Comparison of ENCODE assay signal across 8 cellular contexts in the genomic region with DNA sequence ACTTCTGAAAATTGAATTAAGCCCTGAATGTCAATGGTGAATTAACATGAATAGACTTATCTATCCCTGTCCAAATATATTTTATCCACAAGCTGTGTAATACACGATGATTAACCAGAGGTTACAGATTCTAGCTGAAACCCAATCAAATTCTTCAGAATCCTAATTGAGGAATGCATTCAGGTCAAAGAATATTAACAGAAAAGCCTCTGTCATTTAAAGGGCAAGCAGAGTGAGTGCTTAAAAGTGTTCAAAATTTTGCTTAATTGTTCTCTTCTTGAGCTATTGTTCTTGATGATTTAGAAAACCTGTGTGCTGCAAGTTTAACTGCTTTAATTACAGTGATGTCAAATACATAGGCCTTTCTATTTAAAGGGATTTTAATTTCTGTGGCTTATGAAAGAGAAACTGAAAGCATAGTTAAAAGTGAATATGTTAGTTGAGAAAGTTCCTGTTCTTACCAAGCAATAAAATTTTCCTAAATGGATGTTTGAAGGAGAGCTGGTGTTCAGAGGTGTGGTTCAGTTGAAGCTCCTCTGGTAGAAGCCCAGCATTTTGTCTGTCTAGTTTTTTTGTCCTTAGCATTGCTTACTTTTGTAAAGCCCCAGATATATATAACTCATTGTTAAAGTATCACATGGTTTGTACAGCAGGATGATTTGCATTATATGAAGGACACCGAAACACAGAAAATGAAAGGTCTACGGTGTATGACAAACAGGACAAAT.
A peak's percentile ranks its signal among the peaks of the same experiment; 100 is the strongest.
DNase-seq lines count a peak whose midpoint lies in the region; ATAC-seq and TF ChIP-seq lines count a peak whose summit lies in the region.

No MANE protein-coding gene starts in this region.

- H3K36me3 ChIP-seq in heart left ventricle (no peaks in the 10 kb centered on the region), adrenal gland (replicated peaks in 1 of 2) (no peaks in the 10 kb centered on the region), neutrophil (no peaks in the 10 kb centered on the region)

- H3K4me3 ChIP-seq in heart left ventricle, result peak overlapping the region in 7 of 12 donors; percentile 19 to 45 (median 37)
- H3K4me3 ChIP-seq in adrenal gland, result peak overlapping the region in 2 of 4 donors; percentile 3 to 36
- peak overlapping the region in 1 of 2 experiments; percentile 31 for H3K4me3 ChIP-seq in neutrophil (ENCODE audit: low read depth in 1 of 2, low read length in 1 of 2)

- TF ChIP-seq CTCF in heart left ventricle (IDR thresholded peaks at IDR 0.05), result no peak
- TF ChIP-seq CTCF in adrenal gland (IDR thresholded peaks at IDR 0.05), result no peak
- TF ChIP-seq CTCF in neutrophil (IDR thresholded peaks at IDR 0.05), result no peak

- ATAC-seq in heart left ventricle (peak in 1 of 4 donors; percentile 59), HG03135 (IDR thresholded peaks at IDR 0.05; ENCODE audit: unreplicated experiment) (peak; percentile 85)

- peaks cover 0 to 23% (median 6%) of the 10 kb centered on the region in 12 donors for H3K4me1 ChIP-seq in heart left ventricle
- peaks cover 0 to 19% of the 10 kb centered on the region in 2 donors for H3K4me1 ChIP-seq in adrenal gland (replicated peaks in 1 of 2)
- H3K4me1 ChIP-seq in neutrophil (ENCODE audit: control insufficient read depth in 1 of 2, insufficient read depth in 1 of 2, low read depth in 1 of 2, low read length in 1 of 2), result peaks cover 8 to 20% of the 10 kb centered on the region in 2 experiments

- TF ChIP-seq POLR2A in heart left ventricle (IDR thresholded peaks at IDR 0.05), result no peak
- no peak for TF ChIP-seq POLR2A in adrenal gland (IDR thresholded peaks at IDR 0.05)

- DNase-seq in heart left ventricle (no peak), cardiac septum (ENCODE audit: low spot score) (no peak), adrenal gland (no peak), SHP77 (lab: John Stamatoyannopoulos, UW) (no peak)
- DNase-seq in activated CD4-positive, CD25-positive, alpha-beta regulatory T cell (lab: John Stamatoyannopoulos, UW), result no peak
- DNase-seq in activated CD4-positive, alpha-beta T cell treated with anti-CD3 and anti-CD28 coated beads, Interleukin-2, amount 50 U/mL, for 48 hours, result no peak

- WGBS in heart left ventricle, 4 donors, result 35 to 62% (median 56%) methylated on average over 3 of the region's 3 CpGs
- WGBS in adrenal gland, 4 donors, result 18 to 35% (median 18%) methylated on average over 3 of the region's 3 CpGs

- H3K9me3 ChIP-seq in heart left ventricle (peaks cover 0 to 3% (median 0%) of the 10 kb centered on the region in 12 donors), adrenal gland (replicated peaks in 1 of 3) (no peaks in the 10 kb centered on the region), neutrophil (no peaks in the 10 kb centered on the region)

- H3K27ac ChIP-seq in heart left ventricle (peak overlapping the region; percentile 7 to 77 (median 60)), adrenal gland (peak overlapping the region in 3 of 5 donors; percentile 13 to 61 (median 32)), neutrophil (peak overlapping the region; percentile 64)

- intact Hi-C loops in heart left ventricle (cut with DNase I), result no loop called here
- intact Hi-C loops in cardiac septum (cut with DNase I), result no loop called here
- intact Hi-C loops in adrenal gland (cut with DNase I), result no loop called here

- H3K27me3 ChIP-seq in heart left ventricle (no peaks in the 10 kb centered on the region), adrenal gland (no peaks in the 10 kb centered on the region), neutrophil (no peaks in the 10 kb centered on the region)
